ENCODE assay signal across 1 cellular context in genomic region chr3:24351779-24352469, GRCh38.
A peak's percentile ranks its signal among the peaks of the same experiment; 100 is the strongest.
TF ChIP-seq lines count a peak whose summit lies in the region.

No MANE protein-coding gene starts in this region.

TF ChIP-seq in K562, 482 proteins besides CTCF, POLR2A, EP300 and RAD21 (continued from another document and continues in another):
- no peak for TF ChIP-seq ELK1 (CRISPR knock-in tag; IDR thresholded peaks at IDR 0.05)
- TF ChIP-seq POLR2AphosphoS5 (IDR thresholded peaks at IDR 0.05; ENCODE audit: control insufficient read depth, insufficient read depth, low read depth, low read length): peak; percentile 67
- no peak for TF ChIP-seq ZNF253 (CRISPR knock-in tag; conservative IDR thresholded peaks at IDR 0.05)
- TF ChIP-seq ZBTB12 (CRISPR knock-in tag; IDR thresholded peaks at IDR 0.05): no peak
- no peak; the same call in 1 of the 2 replicates for TF ChIP-seq PHF8 (IDR thresholded peaks at IDR 0.05; ENCODE audit: borderline replicate concordance, low read length)
- TF ChIP-seq TEAD2 (tag; IDR thresholded peaks at IDR 0.05): no peak
- TF ChIP-seq ESRRB (CRISPR knock-in tag; IDR thresholded peaks at IDR 0.05; ENCODE audit: borderline replicate concordance): no peak
- TF ChIP-seq FUS (optimal IDR thresholded peaks at IDR 0.05; ENCODE audit: low read depth, low read length): no peak
- TF ChIP-seq ZNF239 (CRISPR knock-in tag; IDR thresholded peaks at IDR 0.05): no peak
- TF ChIP-seq SMC3 (conservative IDR thresholded peaks at IDR 0.05; ENCODE audit: insufficient read depth, low read depth, low read length): no peak
- no peak for TF ChIP-seq SP2 (IDR thresholded peaks at IDR 0.05; ENCODE audit: extremely low read depth, low read depth, low read length, poor library complexity, severe bottlenecking)
- TF ChIP-seq ZNF699 (CRISPR knock-in tag; IDR thresholded peaks at IDR 0.05; ENCODE audit: insufficient replicate concordance): no peak
- no peak for TF ChIP-seq POLR3G (IDR thresholded peaks at IDR 0.05; ENCODE audit: extremely low read depth, insufficient read length, insufficient replicate concordance)
- TF ChIP-seq MECOM (CRISPR knock-in tag; IDR thresholded peaks at IDR 0.05): peak; percentile 100
- no peak for TF ChIP-seq PBX2 (CRISPR knock-in tag; IDR thresholded peaks at IDR 0.05; ENCODE audit: low read depth)
- TF ChIP-seq PBX2 (tag; conservative IDR thresholded peaks at IDR 0.05; ENCODE audit: low read depth): peak; percentile 95
- TF ChIP-seq C11orf30 (IDR thresholded peaks at IDR 0.05; ENCODE audit: low read depth): no peak
- no peak for TF ChIP-seq ZNF584 (CRISPR knock-in tag; IDR thresholded peaks at IDR 0.05; ENCODE audit: low read depth)
- TF ChIP-seq POLR3A (IDR thresholded peaks at IDR 0.05; ENCODE audit: borderline replicate concordance, extremely low read depth, insufficient read depth, insufficient read length): no peak
- TF ChIP-seq FIP1L1 (IDR thresholded peaks at IDR 0.05; ENCODE audit: low read depth, low read length, poor library complexity, severe bottlenecking): no peak
- TF ChIP-seq ZNF24 (IDR thresholded peaks at IDR 0.05): peak; percentile 43; the same call in 1 of the 2 replicates
- no peak for TF ChIP-seq TSC22D4 (tag; IDR thresholded peaks at IDR 0.05)
- peak; percentile 65; the same call in 1 of the 2 replicates for TF ChIP-seq HES1 (IDR thresholded peaks at IDR 0.05; ENCODE audit: low read depth)
- peak; percentile 62 for TF ChIP-seq BRD9 (IDR thresholded peaks at IDR 0.05; ENCODE audit: low read depth, partially characterized antibody)
- TF ChIP-seq DMBX1 (CRISPR knock-in tag; IDR thresholded peaks at IDR 0.05; ENCODE audit: borderline replicate concordance): peak; percentile 78; the same call in 1 of the 2 replicates
- TF ChIP-seq SREBF2 (CRISPR knock-in tag; IDR thresholded peaks at IDR 0.05): no peak
- no peak for TF ChIP-seq HDAC6 (IDR thresholded peaks at IDR 0.05; ENCODE audit: low read depth, low read length)
- TF ChIP-seq ZBTB9 (CRISPR knock-in tag; IDR thresholded peaks at IDR 0.05): no peak
- no peak for TF ChIP-seq ZC3H4 (CRISPR knock-in tag; IDR thresholded peaks at IDR 0.05; ENCODE audit: borderline replicate concordance)
- peak; percentile 58 for TF ChIP-seq HMGN3 (IDR thresholded peaks at IDR 0.05; ENCODE audit: borderline replicate concordance, extremely low read depth, insufficient read length, low read depth, low read length)
- no peak for TF ChIP-seq ZNF695 (CRISPR knock-in tag; IDR thresholded peaks at IDR 0.05)
- TF ChIP-seq MCM3 (IDR thresholded peaks at IDR 0.05): no peak
- TF ChIP-seq HLTF (IDR thresholded peaks at IDR 0.05): 0 out of 2 replicates have a peak, but pooled peaks have one; percentile 25
- no peak for TF ChIP-seq THAP7 (CRISPR knock-in tag; IDR thresholded peaks at IDR 0.05)
- no peak for TF ChIP-seq SNIP1 (IDR thresholded peaks at IDR 0.05; ENCODE audit: low read depth)
- TF ChIP-seq ZNF263 (CRISPR knock-in tag; IDR thresholded peaks at IDR 0.05; ENCODE audit: borderline replicate concordance): no peak
- TF ChIP-seq ATF1 (CRISPR knock-in tag; IDR thresholded peaks at IDR 0.05): no peak
- peak; percentile 59 for TF ChIP-seq ATF1 (tag; IDR thresholded peaks at IDR 0.05)
- TF ChIP-seq TRIM25 (IDR thresholded peaks at IDR 0.05; ENCODE audit: borderline replicate concordance): no peak
- peak; percentile 74 for TF ChIP-seq JUND (IDR thresholded peaks at IDR 0.05; ENCODE audit: borderline replicate concordance, low read depth, low read length)
- peak; percentile 85; the same call in 2 of the 3 replicates for TF ChIP-seq JUND (tag; IDR thresholded peaks at IDR 0.05; ENCODE audit: borderline replicate concordance, low read depth, low read length)
- peak; percentile 95 for TF ChIP-seq TCF3 (CRISPR knock-in tag; IDR thresholded peaks at IDR 0.05)
- TF ChIP-seq ZNF639 (CRISPR knock-in tag; conservative IDR thresholded peaks at IDR 0.05 in 1 of 2, IDR thresholded peaks at IDR 0.05 in 1 of 2): peak in 1 of 2 experiments; percentile 49; a peak in 1 of 4 replicates
- no peak for TF ChIP-seq KLF10 (CRISPR knock-in tag; IDR thresholded peaks at IDR 0.05)
- TF ChIP-seq NRF1 (conservative IDR thresholded peaks at IDR 0.05 in 1 of 2, IDR thresholded peaks at IDR 0.05 in 1 of 2): no peak
- peak; percentile 98 for TF ChIP-seq ARID1B (IDR thresholded peaks at IDR 0.05)
- peak; percentile 81 for TF ChIP-seq BHLHE40 (IDR thresholded peaks at IDR 0.05; ENCODE audit: low read length)
- TF ChIP-seq ILK (tag; IDR thresholded peaks at IDR 0.05; ENCODE audit: borderline replicate concordance, low read depth): no peak
- TF ChIP-seq NUFIP1 (IDR thresholded peaks at IDR 0.05; ENCODE audit: partially characterized antibody): no peak
- TF ChIP-seq L3MBTL2 (IDR thresholded peaks at IDR 0.05): peak; percentile 72
- no peak for TF ChIP-seq WHSC1 (IDR thresholded peaks at IDR 0.05; ENCODE audit: low read length)
- TF ChIP-seq ZNF644 (tag; IDR thresholded peaks at IDR 0.05; ENCODE audit: low read depth): peak; percentile 44; the same call in 1 of the 2 replicates
- peak; percentile 24 for TF ChIP-seq TBP (optimal IDR thresholded peaks at IDR 0.05; ENCODE audit: low read depth, low read length)
- TF ChIP-seq RREB1 (CRISPR knock-in tag; IDR thresholded peaks at IDR 0.05): peak; percentile 57; the same call in 1 of the 2 replicates
- no peak for TF ChIP-seq JUNB (CRISPR knock-in tag; conservative IDR thresholded peaks at IDR 0.05)
